ENCODE assay signal across 20 cellular contexts in genomic region chrX:53950130-53950733, GRCh38.
DNase-seq lines count a peak whose midpoint lies in the region; FAIRE-seq and TF ChIP-seq lines count a peak whose summit lies in the region.
"Had no signal": no experiment of that assay in that cellular context is flagged by ENCODE, and none has a peak within 500 bp of the region (broad histone marks: within the 10 kb centered on the region; RNA-seq: fewer than 3 reads in every experiment).

No MANE protein-coding gene starts in this region.

- H3K4me3 ChIP-seq in adipocyte (ENCODE audit: low read length) = no peak overlapping the region
- no peak overlapping the region for H3K4me3 ChIP-seq in SJCRH30
- H3K4me3 ChIP-seq: MG63 had no signal

- H3K4me1 ChIP-seq in adipocyte (ENCODE audit: control insufficient read depth, insufficient read depth, low read length) (no peaks in the 10 kb centered on the region), SJCRH30 (no peaks in the 10 kb centered on the region)

- TF ChIP-seq CTCF in progenitor cell of endocrine pancreas (IDR thresholded peaks at IDR 0.05; ENCODE audit: unreplicated experiment) = no peak

- peak overlapping the region; percentile 83 for H3K27ac Mint-ChIP-seq in progenitor cell of endocrine pancreas
- no peak overlapping the region for H3K27ac Mint-ChIP-seq in activated CD4-positive, alpha-beta T cell treated with anti-CD3 and anti-CD28 coated beads, Interleukin-2, amount 10 ng/mL, durations not matched to agents 7 days and 5 days

- CTCF ChIA-PET in activated CD4-positive, alpha-beta T cell treated with anti-CD3 and anti-CD28 coated beads, Interleukin-2, amount 10 ng/mL, durations not matched to agents 7 days and 5 days (lab: Charles Lee) = no interaction called here

- FAIRE-seq in GM19239 (lab: Jason Lieb, UNC) = peak; percentile 37

- peaks cover 17% of the 10 kb centered on the region for H3K9me3 Mint-ChIP-seq in progenitor cell of endocrine pancreas (ENCODE audit: low read depth)
- H3K9me3 Mint-ChIP-seq in activated CD4-positive, alpha-beta T cell treated with anti-CD3 and anti-CD28 coated beads, Interleukin-2, amount 10 ng/mL, durations not matched to agents 7 days and 5 days = no peaks in the 10 kb centered on the region

- H3K9ac ChIP-seq in adipocyte (ENCODE audit: low read length) = no peak overlapping the region

- H3K9me3 ChIP-seq in adipocyte (ENCODE audit: control insufficient read depth, low read length) (no peaks in the 10 kb centered on the region), SJCRH30 (replicated peaks) (no peaks in the 10 kb centered on the region)
- H3K9me3 ChIP-seq: MG63 had no signal

- H3K27me3 ChIP-seq in adipocyte (replicated peaks; ENCODE audit: control insufficient read depth, insufficient read depth, low read length) = peaks cover 2% of the 10 kb centered on the region
- H3K27me3 ChIP-seq in SJCRH30 = no peaks in the 10 kb centered on the region
- H3K27me3 ChIP-seq: MG63 had no signal

- peaks cover 21% of the 10 kb centered on the region for H3K36me3 Mint-ChIP-seq in progenitor cell of endocrine pancreas (ENCODE audit: insufficient read depth)
- peaks cover 19% of the 10 kb centered on the region for H3K36me3 Mint-ChIP-seq in activated CD4-positive, alpha-beta T cell treated with anti-CD3 and anti-CD28 coated beads, Interleukin-2, amount 10 ng/mL, durations not matched to agents 7 days and 5 days (ENCODE audit: low read depth)

- no peak overlapping the region for H3K4me3 Mint-ChIP-seq in progenitor cell of endocrine pancreas (ENCODE audit: low read depth)
- H3K4me3 Mint-ChIP-seq in activated CD4-positive, alpha-beta T cell treated with anti-CD3 and anti-CD28 coated beads, Interleukin-2, amount 10 ng/mL, durations not matched to agents 7 days and 5 days = no peak overlapping the region

- DNase-seq in GM19239 (ENCODE audit: insufficient read length, low spot score) (no peak), adipocyte (ENCODE audit: low read depth) (peak; percentile 68), epithelial cell of prostate (ENCODE audit: low read depth, low spot score) (peak; percentile 1), progenitor cell of endocrine pancreas (ENCODE audit: low spot score, unreplicated experiment) (no peak), SJCRH30 (no peak), NCI-H2029 treated with DMSO at 0.1 percent for 48 hours (lab: John Stamatoyannopoulos, UW) (no peak)
- DNase-seq in activated CD4-positive, alpha-beta T cell treated with anti-CD3 and anti-CD28 coated beads, Interleukin-2, amount 10 ng/mL, durations not matched to agents 7 days and 5 days = no peak
- DNase-seq: Calu3, DMS79 treated with DMSO at 0.1 percent for 48 hours, GOT3, HCEC 1CT, IMR-90, KG1, MG63, NCI-H1105 treated with DMSO at 0.1 percent for 48 hours, NCI-H2029, NCI-H2227 treated with DMSO at 0.1 percent for 48 hours, NCI-H526 treated with DMSO at 0.1 percent for 48 hours, Right ventricle myocardium superior, RPMI8226 had no signal

- H3K27me3 Mint-ChIP-seq in progenitor cell of endocrine pancreas = no peaks in the 10 kb centered on the region
- no peaks in the 10 kb centered on the region for H3K27me3 Mint-ChIP-seq in activated CD4-positive, alpha-beta T cell treated with anti-CD3 and anti-CD28 coated beads, Interleukin-2, amount 10 ng/mL, durations not matched to agents 7 days and 5 days

- H3K36me3 ChIP-seq in adipocyte (ENCODE audit: control insufficient read depth, insufficient read depth, low read length, severe bottlenecking) (peaks cover 15% of the 10 kb centered on the region), SJCRH30 (no peaks in the 10 kb centered on the region)
- H3K36me3 ChIP-seq: MG63 had no signal

- peaks cover 10% of the 10 kb centered on the region for H3K4me1 Mint-ChIP-seq in progenitor cell of endocrine pancreas (ENCODE audit: low read depth)
- no peaks in the 10 kb centered on the region for H3K4me1 Mint-ChIP-seq in activated CD4-positive, alpha-beta T cell treated with anti-CD3 and anti-CD28 coated beads, Interleukin-2, amount 10 ng/mL, durations not matched to agents 7 days and 5 days

- POLR2A ChIA-PET in activated CD4-positive, alpha-beta T cell treated with anti-CD3 and anti-CD28 coated beads, Interleukin-2, amount 10 ng/mL, durations not matched to agents 7 days and 5 days (lab: Charles Lee) = no interaction called here

- H3K27ac ChIP-seq in epithelial cell of prostate (no peak overlapping the region), SJCRH30 (no peak overlapping the region)

Comparison
In these comparisons a context has a peak if more than half of its experiments do, and no peak if none do; other contexts are left out.
1. DNase-seq: peak in adipocyte (single experiment) and epithelial cell of prostate (single experiment); none in GM19239 (single experiment), progenitor cell of endocrine pancreas (single experiment), SJCRH30 (0 of 2), NCI-H2029 treated with DMSO at 0.1 percent for 48 hours (single experiment) and activated CD4-positive, alpha-beta T cell treated with anti-CD3 and anti-CD28 coated beads, Interleukin-2, amount 10 ng/mL, durations not matched to agents 7 days and 5 days (single experiment).